ENCODE assay signal across 8 cellular contexts in the genomic region with DNA sequence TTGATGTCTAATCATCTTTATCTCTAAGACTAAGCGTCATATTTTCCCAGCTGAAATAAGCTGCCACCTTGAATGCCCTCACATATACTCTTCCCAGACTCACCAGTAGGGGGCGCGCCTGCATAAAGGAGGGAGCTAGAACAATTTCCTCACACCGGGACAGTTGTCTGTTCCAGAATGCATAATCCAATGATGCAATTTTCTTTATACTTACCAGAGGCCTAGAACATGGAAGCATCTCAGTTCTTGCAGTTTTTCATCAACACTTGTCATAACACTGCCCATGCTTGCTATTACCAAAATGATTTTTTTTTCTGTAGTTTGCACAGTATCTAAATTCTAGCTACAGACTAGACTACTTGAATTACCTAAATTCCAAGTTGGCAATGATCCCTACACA.
DNase-seq lines count a peak whose midpoint lies in the region; ATAC-seq and TF ChIP-seq lines count a peak whose summit lies in the region.

No MANE protein-coding gene starts in this region.

- DNase-seq in AML-193 (lab: John Stamatoyannopoulos, UW): peak; percentile 79 to 86
- peak; percentile 50 for DNase-seq in IMR-90
- DNase-seq in PC-3: peak; percentile 75
- DNase-seq in activated T-cell treated with anti-CD3 and anti-CD28 coated beads, Interleukin-2, amount 50 U/mL, for 48 hours: peak; percentile 81 to 87
- peak; percentile 50 for DNase-seq in fibroblast of peridontal ligament (ENCODE audit: extremely low read depth)
- DNase-seq in neuronal stem cell (ENCODE audit: low spot score): peak; percentile 75
- DNase-seq in stromal cell of bone marrow (ENCODE audit: low read depth): peak; percentile 69

- H3K27ac ChIP-seq in IMR-90 (ENCODE audit: insufficient read depth, low read length): no peak overlapping the region
- no peak overlapping the region for H3K27ac ChIP-seq in PC-3 (ENCODE audit: low read length)
- H3K27ac ChIP-seq in neuronal stem cell (replicated peaks; ENCODE audit: low read length): no peak overlapping the region

- H2AK9ac ChIP-seq in IMR-90 (replicated peaks; ENCODE audit: low read depth, low read length, poor library complexity): no peak overlapping the region

- H3K9me3 ChIP-seq in IMR-90 (ENCODE audit: control insufficient read depth, insufficient read depth, low read length): no peaks in the 10 kb centered on the region
- H3K9me3 ChIP-seq in PC-3 (ENCODE audit: low read length): no peaks in the 10 kb centered on the region
- H3K9me3 ChIP-seq in neuronal stem cell (replicated peaks in 1 of 2; ENCODE audit: control insufficient read depth in 2 of 2, insufficient read depth in 1 of 2, low read depth in 1 of 2, low read length in 2 of 2): peaks cover 0 to 10% of the 10 kb centered on the region in 2 donors

- H3K56ac ChIP-seq in IMR-90 (ENCODE audit: extremely low read depth, insufficient read depth, low read length): no peak overlapping the region

- H3K4me3 ChIP-seq in IMR-90 (ENCODE audit: insufficient read depth, low read depth, low read length): no peak overlapping the region
- no peak overlapping the region for H3K4me3 ChIP-seq in PC-3 (ENCODE audit: low read length)
- H3K4me3 ChIP-seq in neuronal stem cell (ENCODE audit: low read length in 2 of 2): no peak overlapping the region

- H3K9me2 ChIP-seq in PC-3 (replicated peaks; ENCODE audit: low read length): no peaks in the 10 kb centered on the region

- H3K14ac ChIP-seq in IMR-90 (replicated peaks; ENCODE audit: low read depth, low read length) (no peak overlapping the region), neuronal stem cell (ENCODE audit: low read length) (no peak overlapping the region)

- no peaks in the 10 kb centered on the region for H3F3A ChIP-seq in PC-3 (ENCODE audit: low read length, unreplicated experiment)

- H4K91ac ChIP-seq in IMR-90 (ENCODE audit: insufficient read depth, low read depth, low read length) (no peak overlapping the region), neuronal stem cell (ENCODE audit: low read depth, low read length, poor library complexity) (no peak overlapping the region)

- H2BK120ac ChIP-seq in IMR-90 (ENCODE audit: low read depth, low read length) (no peak overlapping the region), neuronal stem cell (ENCODE audit: low read depth, low read length) (no peak overlapping the region)

- no peak overlapping the region for H3K9ac ChIP-seq in IMR-90 (ENCODE audit: low read depth, low read length)
- no peak overlapping the region for H3K9ac ChIP-seq in PC-3 (ENCODE audit: low read length)
- H3K9ac ChIP-seq in neuronal stem cell (ENCODE audit: low read depth, low read length, poor library complexity): no peak overlapping the region

- H2BK20ac ChIP-seq in IMR-90 (ENCODE audit: low read depth, low read length): no peak overlapping the region

- BruUV-seq in IMR-90 (replicated peaks; lab: Mats Ljungman, UMichigan) (no TSS peak), PC-3 (replicated peaks; lab: Mats Ljungman, UMichigan) (no TSS peak)

- TF ChIP-seq CTCF in IMR-90 (conservative IDR thresholded peaks at IDR 0.05; ENCODE audit: low read depth, low read length) (peak; percentile 64), PC-3 (conservative IDR thresholded peaks at IDR 0.05; ENCODE audit: low read depth, low read length) (peak; percentile 87)

- dilution Hi-C loops in IMR-90 (cut with HindIII; ENCODE audit: low sequenced_read_pairs, unreplicated experiment): no loop called here

- H4K8ac ChIP-seq in IMR-90 (ENCODE audit: low read depth in 2 of 2, low read length in 2 of 2) (no peak overlapping the region), neuronal stem cell (ENCODE audit: low read depth, low read length) (no peak overlapping the region)

- H4K20me1 ChIP-seq in IMR-90 (ENCODE audit: insufficient read depth, low read length) (no peaks in the 10 kb centered on the region), PC-3 (ENCODE audit: low read length) (no peaks in the 10 kb centered on the region)

- H3K27me3 ChIP-seq in IMR-90 (ENCODE audit: control insufficient read depth, insufficient read depth, low read length) (no peaks in the 10 kb centered on the region), PC-3 (ENCODE audit: low read length) (no peaks in the 10 kb centered on the region), neuronal stem cell (ENCODE audit: control insufficient read depth in 3 of 3, insufficient read depth in 3 of 3, low read depth in 1 of 3, low read length in 3 of 3) (no peaks in the 10 kb centered on the region)

- no peak overlapping the region for H3K4me2 ChIP-seq in IMR-90 (ENCODE audit: low read depth, low read length)
- H3K4me2 ChIP-seq in PC-3 (ENCODE audit: low read length): no peak overlapping the region
- H3K4me2 ChIP-seq in neuronal stem cell (ENCODE audit: insufficient read depth, low read length, poor library complexity, severe bottlenecking): no peak overlapping the region

- H2BK15ac ChIP-seq in IMR-90 (ENCODE audit: low read depth, low read length) (no peak overlapping the region), neuronal stem cell (ENCODE audit: low read length) (no peak overlapping the region)

- peak; percentile 64 for TF ChIP-seq RAD21 in IMR-90 (IDR thresholded peaks at IDR 0.05; ENCODE audit: low read length)

- CTCF ChIA-PET in IMR-90 (lab: Yijun Ruan, JAX) (interaction anchor here (0.6 to 2.8 kb wide), 10 partner anchors 12 to 262 kb away, joined by 3 to 37 read pairs (median 4); no protein-coding TSS in a partner anchor), PC-3 (lab: Charles Lee) (interaction anchor here (0.6 to 1.5 kb wide), 5 partner anchors 68 to 210 kb away, joined by 3 to 17 read pairs (median 5); a partner anchor contains a TSS)

- POLR2A ChIA-PET in IMR-90 (lab: Charles Lee; ENCODE audit: unreplicated experiment) (no interaction called here), PC-3 (lab: Charles Lee; ENCODE audit: unreplicated experiment) (interaction anchor here (0.6 kb wide), 1 partner anchor 13 kb away, joined by 6 read pairs; no protein-coding TSS in a partner anchor)

- H2AK5ac ChIP-seq in IMR-90 (ENCODE audit: low read depth, low read length): no peak overlapping the region
- no peak overlapping the region for H2AK5ac ChIP-seq in neuronal stem cell (ENCODE audit: low read depth, low read length)

- H2AFZ ChIP-seq in IMR-90 (replicated peaks; ENCODE audit: low read length, poor library complexity) (no peak overlapping the region), PC-3 (ENCODE audit: low read length) (no peak overlapping the region), neuronal stem cell (ENCODE audit: low read length) (no peak overlapping the region)

- no peak for TF ChIP-seq POLR2A in IMR-90 (IDR thresholded peaks at IDR 0.05; ENCODE audit: low read depth, low read length)

- intact Hi-C loops in IMR-90 (cut with micrococcal nuclease): loop anchor here (1.0 kb wide), 2 partner anchors 210 to 315 kb away; no protein-coding TSS in a partner anchor
- intact Hi-C loops in PC-3 (cut with micrococcal nuclease): loop anchor here (1.0 to 10.0 kb wide), 4 partner anchors 100 to 210 kb away; no protein-coding TSS in a partner anchor

- no peak overlapping the region for H4K5ac ChIP-seq in IMR-90 (ENCODE audit: low read depth, low read length)

- H2BK5ac ChIP-seq in IMR-90 (ENCODE audit: low read depth, low read length, poor library complexity, severe bottlenecking) (no peak overlapping the region), neuronal stem cell (ENCODE audit: low read length) (no peak overlapping the region)

- no peaks in the 10 kb centered on the region for H3K79me2 ChIP-seq in PC-3 (ENCODE audit: low read length)

- H3K79me1 ChIP-seq in IMR-90 (ENCODE audit: low read depth in 1 of 2, low read length in 2 of 2) (no peaks in the 10 kb centered on the region), neuronal stem cell (ENCODE audit: low read depth, low read length) (no peaks in the 10 kb centered on the region)

- no peak overlapping the region for H3K18ac ChIP-seq in IMR-90 (ENCODE audit: low read depth, low read length)
- H3K18ac ChIP-seq in neuronal stem cell (ENCODE audit: low read length): no peak overlapping the region

- H3K23ac ChIP-seq in IMR-90 (ENCODE audit: low read depth, low read length): no peak overlapping the region
- H3K23ac ChIP-seq in neuronal stem cell (ENCODE audit: low read depth, low read length, poor library complexity): no peak overlapping the region

- H2BK12ac ChIP-seq in neuronal stem cell (ENCODE audit: low read length): no peak overlapping the region

- H3K36me3 ChIP-seq in IMR-90 (ENCODE audit: control insufficient read depth, insufficient read depth, low read length) (no peaks in the 10 kb centered on the region), PC-3 (ENCODE audit: low read depth, low read length) (no peaks in the 10 kb centered on the region), neuronal stem cell (replicated peaks in 1 of 2; ENCODE audit: control insufficient read depth in 2 of 2, insufficient read depth in 2 of 2, low read length in 2 of 2) (no peaks in the 10 kb centered on the region)

- H3K9me1 ChIP-seq in IMR-90 (ENCODE audit: insufficient read depth, low read length): no peaks in the 10 kb centered on the region

- in situ Hi-C loops in IMR-90 (cut with MboI; ENCODE audit: low sequenced_read_pairs): no loop called here

- ATAC-seq in GM19043 (IDR thresholded peaks at IDR 0.05; ENCODE audit: low read depth, unreplicated experiment) (peak; percentile 53), IMR-90 (ENCODE audit: low read depth) (peak; percentile 72), PC-3 (peak; percentile 84)

- no peak overlapping the region for H3K4ac ChIP-seq in IMR-90 (ENCODE audit: low read depth, low read length)
- H3K4ac ChIP-seq in neuronal stem cell (ENCODE audit: low read length): no peak overlapping the region

- no peaks in the 10 kb centered on the region for H3K4me1 ChIP-seq in IMR-90 (ENCODE audit: control insufficient read depth, insufficient read depth, low read length)
- no peaks in the 10 kb centered on the region for H3K4me1 ChIP-seq in PC-3 (ENCODE audit: insufficient read depth, low read length)
- H3K4me1 ChIP-seq in neuronal stem cell (ENCODE audit: control insufficient read depth in 2 of 2, insufficient read depth in 1 of 2, low read depth in 1 of 2, low read length in 2 of 2): no peaks in the 10 kb centered on the region

- no CpG with 5 or more reads among the region's 4 CpGs for WGBS in IMR-90 (ENCODE audit: extremely low coverage in 2 of 2, insufficient read length in 1 of 2), 2 experiments
- no CpG with 5 or more reads among the region's 4 CpGs for WGBS in neuronal stem cell (ENCODE audit: extremely low coverage in 2 of 2, insufficient read length in 2 of 2, insufficient replicate concordance in 1 of 2), 2 donors

TF ChIP-seq in IMR-90, 13 proteins besides CTCF, POLR2A, EP300 and RAD21:
- TF ChIP-seq RCOR1 (IDR thresholded peaks at IDR 0.05; ENCODE audit: insufficient replicate concordance, low read length) (no peak), NFE2L2 (IDR thresholded peaks at IDR 0.05; ENCODE audit: low read depth, low read length) (no peak), MAZ (IDR thresholded peaks at IDR 0.05; ENCODE audit: borderline replicate concordance, low read depth, low read length) (no peak), SMC3 (IDR thresholded peaks at IDR 0.05; ENCODE audit: low read depth, low read length) (peak; percentile 52), CEBPB (IDR thresholded peaks at IDR 0.05; ENCODE audit: low read depth, low read length) (peak; percentile 52)
